ENCODE assay signal across 27 cellular contexts in the genomic region with DNA sequence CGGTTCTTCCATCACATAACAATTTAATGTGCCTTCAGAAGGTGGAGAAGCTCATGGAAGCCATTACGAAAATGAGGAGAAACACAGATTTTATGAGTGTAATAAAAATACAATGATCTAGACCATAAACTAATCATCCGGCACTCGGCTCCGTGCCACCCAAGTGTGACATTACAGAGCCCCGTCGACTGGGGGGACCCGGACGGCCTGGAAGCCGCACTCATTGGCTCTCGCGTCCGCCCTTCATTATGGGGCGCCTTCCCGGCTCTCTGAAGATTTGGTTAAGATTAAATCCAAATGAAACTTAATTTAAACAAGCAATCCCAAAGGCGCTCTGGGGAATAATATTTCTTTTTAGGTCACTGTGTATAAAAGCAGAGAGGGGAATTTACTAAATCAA.
"Had no signal": no experiment of that assay in that cellular context is flagged by ENCODE, and none has a peak within 500 bp of the region (broad histone marks: within the 10 kb centered on the region; RNA-seq: fewer than 3 reads in every experiment).

No MANE protein-coding gene starts in this region.

- H3K4me1 ChIP-seq: adrenal gland, breast epithelium, Peyer's patch had no signal

- ATAC-seq: activated CD8-positive, alpha-beta T cell treated with anti-CD3 and anti-CD28 coated beads, Interleukin-2, amount 10 ng/mL, durations not matched to agents 7 days and 5 days had no signal

- H3K4me3 ChIP-seq: adrenal gland, breast epithelium, MG63, Peyer's patch, SJCRH30 had no signal

- H3K4me3 Mint-ChIP-seq: activated CD8-positive, alpha-beta T cell treated with anti-CD3 and anti-CD28 coated beads, Interleukin-2, amount 10 ng/mL, durations not matched to agents 7 days and 5 days; activated naive CD8-positive, alpha-beta T cell treated with anti-CD3 and anti-CD28 coated beads, Interleukin-2, amount 10 ng/mL, durations not matched to agents 7 days and 5 days had no signal

- H3K36me3 ChIP-seq: adrenal gland, breast epithelium, MG63, Peyer's patch had no signal

- H3K4me2 ChIP-seq: KMS-11, SK-N-SH had no signal

- DNase-seq: activated CD4-positive, alpha-beta T cell treated with anti-CD3 and anti-CD28 coated beads for 48 hours; activated CD4-positive, alpha-beta T cell treated with anti-CD3 and anti-CD28 coated beads, Interleukin-2, amount 50 U/mL, for 4 hours; activated CD4-positive, CD25-positive, alpha-beta regulatory T cell treated with anti-CD3 and anti-CD28 coated beads, Interleukin-2, amount 50 U/mL, for 72 hours; activated CD8-positive, alpha-beta memory T cell treated with anti-CD3 and anti-CD28 coated beads, Interleukin-2, amount 50 U/mL, for 48 hours; activated CD8-positive, alpha-beta T cell treated with anti-CD3 and anti-CD28 coated beads, Interleukin-2, amount 10 ng/mL, durations not matched to agents 7 days and 5 days; activated naive CD4-positive, alpha-beta T cell treated with anti-CD3 and anti-CD28 coated beads, Interleukin-2, amount 50 U/mL, for 16 hours; activated naive CD8-positive, alpha-beta T cell treated with anti-CD3 and anti-CD28 coated beads, Interleukin-2, amount 10 ng/mL, durations not matched to agents 7 days and 5 days; activated T-cell treated with anti-CD3 and anti-CD28 coated beads, Interleukin-2, amount 50 U/mL, for 1 hour; adrenal gland; anterior cingulate cortex; caudate nucleus; MG63; MV-4-11; NCI-H1092 treated with DMSO at 0.1 percent for 48 hours; NCI-H1417 treated with DMSO at 0.1 percent for 48 hours; NCI-H1694; NCI-H2029; NCI-H345; NCI-H510A treated with DMSO at 0.1 percent for 48 hours; Right ventricle myocardium superior; SJCRH30; SK-N-SH; SW 1271 had no signal

- H3K27ac Mint-ChIP-seq: activated CD8-positive, alpha-beta T cell treated with anti-CD3 and anti-CD28 coated beads, Interleukin-2, amount 10 ng/mL, durations not matched to agents 7 days and 5 days; activated naive CD8-positive, alpha-beta T cell treated with anti-CD3 and anti-CD28 coated beads, Interleukin-2, amount 10 ng/mL, durations not matched to agents 7 days and 5 days had no signal

- H3K9me3 ChIP-seq: adrenal gland, breast epithelium, MG63, Peyer's patch, SJCRH30, SK-N-SH had no signal

- H3K27me3 ChIP-seq: adrenal gland, breast epithelium, MG63, Peyer's patch, SJCRH30 had no signal

- H3K36me3 Mint-ChIP-seq: activated naive CD8-positive, alpha-beta T cell treated with anti-CD3 and anti-CD28 coated beads, Interleukin-2, amount 10 ng/mL, durations not matched to agents 7 days and 5 days had no signal

- H3K9ac ChIP-seq: KMS-11, SK-N-SH had no signal

- H3K9me3 Mint-ChIP-seq: activated naive CD8-positive, alpha-beta T cell treated with anti-CD3 and anti-CD28 coated beads, Interleukin-2, amount 10 ng/mL, durations not matched to agents 7 days and 5 days had no signal

- H3K9me2 ChIP-seq: SK-N-SH had no signal

- H3K27ac ChIP-seq: adrenal gland, breast epithelium, KMS-11, Peyer's patch, RWPE1, SJCRH30 had no signal
